Comparison of ENCODE assay signal across 1 cellular context in the genomic region with DNA sequence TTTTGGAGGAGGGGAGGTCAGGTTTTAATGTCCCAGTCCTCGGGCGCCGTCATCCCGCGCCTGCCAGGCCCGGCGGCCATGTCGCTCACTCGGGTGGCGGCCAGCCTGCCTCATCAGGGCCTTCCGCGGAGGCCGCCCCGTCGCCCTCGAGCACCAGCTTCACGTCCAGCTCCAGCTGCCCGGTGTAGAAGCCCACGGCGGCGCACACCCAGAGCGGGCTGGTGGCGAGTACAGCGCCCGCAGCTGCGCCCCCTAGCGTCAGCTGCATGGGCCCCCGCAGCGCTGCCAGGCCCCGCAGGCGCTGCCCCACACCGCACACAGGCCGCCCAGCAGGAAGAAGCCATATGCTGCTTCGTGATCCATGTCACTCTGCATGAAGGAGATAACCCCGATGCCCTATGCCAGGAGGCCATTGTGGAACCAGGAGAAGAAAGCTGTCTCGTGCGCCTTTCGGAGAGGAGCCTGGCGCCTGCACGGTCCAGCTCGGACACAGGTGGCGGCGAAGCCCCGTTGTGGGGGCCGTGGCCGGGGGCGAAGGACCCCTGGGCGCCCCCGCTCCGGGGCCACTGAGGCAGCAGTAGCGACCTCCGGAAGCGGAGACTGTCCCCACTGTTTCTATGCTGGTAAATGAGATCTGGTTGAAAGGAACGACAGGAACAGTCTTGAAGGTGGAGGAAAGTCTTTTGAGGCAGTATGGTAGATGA.
TF ChIP-seq lines count a peak whose summit lies in the region.

No MANE protein-coding gene starts in this region.

TF ChIP-seq in K562, 482 proteins besides CTCF, POLR2A, EP300 and RAD21:
- TF ChIP-seq CBX8 (IDR thresholded peaks at IDR 0.05; ENCODE audit: borderline replicate concordance, extremely low read depth, low read depth, low read length, poor library complexity, severe bottlenecking) (no peak), RBFOX2 (IDR thresholded peaks at IDR 0.05; ENCODE audit: low read depth, low read length) (peak; percentile 73), ATF7 (IDR thresholded peaks at IDR 0.05) (no peak), EWSR1 (IDR thresholded peaks at IDR 0.05; ENCODE audit: borderline replicate concordance, low read depth, partially characterized antibody) (no peak), POLR2G (IDR thresholded peaks at IDR 0.05; ENCODE audit: low read depth, low read length) (peak; percentile 74), COPS2 (conservative IDR thresholded peaks at IDR 0.05) (no peak), RREB1 (CRISPR knock-in tag; IDR thresholded peaks at IDR 0.05) (no peak), CTBP1 (IDR thresholded peaks at IDR 0.05; ENCODE audit: borderline replicate concordance) (no peak), HDAC2 (IDR thresholded peaks at IDR 0.05) (no peak), POLR2B (IDR thresholded peaks at IDR 0.05; ENCODE audit: low read depth, partially characterized antibody) (no peak), POLR2AphosphoS2 (IDR thresholded peaks at IDR 0.05; ENCODE audit: low read length) (no peak), ZNF778 (CRISPR knock-in tag; IDR thresholded peaks at IDR 0.05) (no peak), RBM22 (IDR thresholded peaks at IDR 0.05; ENCODE audit: low read depth, low read length, poor library complexity, severe bottlenecking) (peak; percentile 20), CEBPG (CRISPR knock-in tag; IDR thresholded peaks at IDR 0.05) (no peak), CEBPG (tag; conservative IDR thresholded peaks at IDR 0.05 in 1 of 2, IDR thresholded peaks at IDR 0.05 in 1 of 2) (no peak), THAP12 (CRISPR knock-in tag; IDR thresholded peaks at IDR 0.05) (no peak), HNRNPLL (IDR thresholded peaks at IDR 0.05; ENCODE audit: low read depth, low read length, poor library complexity, severe bottlenecking) (no peak), GABPA (tag; conservative IDR thresholded peaks at IDR 0.05; ENCODE audit: low read depth) (no peak), FOXP1 (CRISPR knock-in tag; IDR thresholded peaks at IDR 0.05) (no peak), WHSC1 (IDR thresholded peaks at IDR 0.05; ENCODE audit: low read length) (no peak), PYGO2 (tag; IDR thresholded peaks at IDR 0.05) (no peak), HES1 (IDR thresholded peaks at IDR 0.05; ENCODE audit: low read depth) (no peak), POLR2AphosphoS5 (IDR thresholded peaks at IDR 0.05; ENCODE audit: control insufficient read depth, insufficient read depth, low read depth, low read length) (peak; percentile 61), MYC (IDR thresholded peaks at IDR 0.05; ENCODE audit: low read depth, low read length) (no peak), MYC (CRISPR knock-in tag; IDR thresholded peaks at IDR 0.05; ENCODE audit: borderline replicate concordance, low read depth) (no peak), ARID1B (IDR thresholded peaks at IDR 0.05) (no peak), ID3 (CRISPR knock-in tag; IDR thresholded peaks at IDR 0.05) (no peak), ID3 (tag; IDR thresholded peaks at IDR 0.05) (no peak), ZNF551 (CRISPR knock-in tag; IDR thresholded peaks at IDR 0.05) (no peak)
- TF ChIP-seq, protein P1, sequence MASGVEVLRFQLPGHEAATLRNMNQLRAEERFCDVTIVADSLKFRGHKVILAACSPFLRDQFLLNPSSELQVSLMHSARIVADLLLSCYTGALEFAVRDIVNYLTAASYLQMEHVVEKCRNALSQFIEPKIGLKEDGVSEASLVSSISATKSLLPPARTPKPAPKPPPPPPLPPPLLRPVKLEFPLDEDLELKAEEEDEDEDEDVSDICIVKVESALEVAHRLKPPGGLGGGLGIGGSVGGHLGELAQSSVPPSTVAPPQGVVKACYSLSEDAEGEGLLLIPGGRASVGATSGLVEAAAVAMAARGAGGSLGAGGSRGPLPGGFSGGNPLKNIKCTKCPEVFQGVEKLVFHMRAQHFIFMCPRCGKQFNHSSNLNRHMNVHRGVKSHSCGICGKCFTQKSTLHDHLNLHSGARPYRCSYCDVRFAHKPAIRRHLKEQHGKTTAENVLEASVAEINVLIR (CRISPR knock-in tag; IDR thresholded peaks at IDR 0.05): no peak
- TF ChIP-seq, protein P2, sequence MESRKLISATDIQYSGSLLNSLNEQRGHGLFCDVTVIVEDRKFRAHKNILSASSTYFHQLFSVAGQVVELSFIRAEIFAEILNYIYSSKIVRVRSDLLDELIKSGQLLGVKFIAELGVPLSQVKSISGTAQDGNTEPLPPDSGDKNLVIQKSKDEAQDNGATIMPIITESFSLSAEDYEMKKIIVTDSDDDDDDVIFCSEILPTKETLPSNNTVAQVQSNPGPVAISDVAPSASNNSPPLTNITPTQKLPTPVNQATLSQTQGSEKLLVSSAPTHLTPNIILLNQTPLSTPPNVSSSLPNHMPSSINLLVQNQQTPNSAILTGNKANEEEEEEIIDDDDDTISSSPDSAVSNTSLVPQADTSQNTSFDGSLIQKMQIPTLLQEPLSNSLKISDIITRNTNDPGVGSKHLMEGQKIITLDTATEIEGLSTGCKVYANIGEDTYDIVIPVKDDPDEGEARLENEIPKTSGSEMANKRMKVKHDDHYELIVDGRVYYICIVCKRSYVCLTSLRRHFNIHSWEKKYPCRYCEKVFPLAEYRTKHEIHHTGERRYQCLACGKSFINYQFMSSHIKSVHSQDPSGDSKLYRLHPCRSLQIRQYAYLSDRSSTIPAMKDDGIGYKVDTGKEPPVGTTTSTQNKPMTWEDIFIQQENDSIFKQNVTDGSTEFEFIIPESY (CRISPR knock-in tag; IDR thresholded peaks at IDR 0.05): peak; percentile 63; the same call in 1 of the 2 replicates
- TF ChIP-seq, protein P3, sequence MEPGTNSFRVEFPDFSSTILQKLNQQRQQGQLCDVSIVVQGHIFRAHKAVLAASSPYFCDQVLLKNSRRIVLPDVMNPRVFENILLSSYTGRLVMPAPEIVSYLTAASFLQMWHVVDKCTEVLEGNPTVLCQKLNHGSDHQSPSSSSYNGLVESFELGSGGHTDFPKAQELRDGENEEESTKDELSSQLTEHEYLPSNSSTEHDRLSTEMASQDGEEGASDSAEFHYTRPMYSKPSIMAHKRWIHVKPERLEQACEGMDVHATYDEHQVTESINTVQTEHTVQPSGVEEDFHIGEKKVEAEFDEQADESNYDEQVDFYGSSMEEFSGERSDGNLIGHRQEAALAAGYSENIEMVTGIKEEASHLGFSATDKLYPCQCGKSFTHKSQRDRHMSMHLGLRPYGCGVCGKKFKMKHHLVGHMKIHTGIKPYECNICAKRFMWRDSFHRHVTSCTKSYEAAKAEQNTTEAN (CRISPR knock-in tag; IDR thresholded peaks at IDR 0.05): no peak
- TF ChIP-seq, protein P4, sequence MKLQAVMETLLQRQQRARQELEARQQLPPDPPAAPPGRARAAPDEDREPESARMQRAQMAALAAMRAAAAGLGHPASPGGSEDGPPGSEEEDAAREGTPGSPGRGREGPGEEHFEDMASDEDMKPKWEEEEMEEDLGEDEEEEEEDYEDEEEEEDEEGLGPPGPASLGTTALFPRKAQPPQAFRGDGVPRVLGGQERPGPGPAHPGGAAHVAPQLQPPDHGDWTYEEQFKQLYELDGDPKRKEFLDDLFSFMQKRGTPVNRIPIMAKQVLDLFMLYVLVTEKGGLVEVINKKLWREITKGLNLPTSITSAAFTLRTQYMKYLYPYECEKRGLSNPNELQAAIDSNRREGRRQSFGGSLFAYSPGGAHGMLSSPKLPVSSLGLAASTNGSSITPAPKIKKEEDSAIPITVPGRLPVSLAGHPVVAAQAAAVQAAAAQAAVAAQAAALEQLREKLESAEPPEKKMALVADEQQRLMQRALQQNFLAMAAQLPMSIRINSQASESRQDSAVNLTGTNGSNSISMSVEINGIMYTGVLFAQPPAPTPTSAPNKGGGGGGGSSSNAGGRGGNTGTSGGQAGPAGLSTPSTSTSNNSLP (IDR thresholded peaks at IDR 0.05; ENCODE audit: borderline replicate concordance, low read depth, low read length): no peak
